In genomic region chr1:210633140-210633539, GRCh38 we compare ENCODE assay signal across 29 cellular contexts.
"Had no signal": no experiment of that assay in that cellular context is flagged by ENCODE, and none has a peak within 500 bp of the region (broad histone marks: within the 10 kb centered on the region; RNA-seq: fewer than 3 reads in every experiment).

No MANE protein-coding gene starts in this region.

- ATAC-seq: activated CD4-positive, alpha-beta T cell treated with anti-CD3 and anti-CD28 coated beads for 36 hours; activated CD8-positive, alpha-beta memory T cell treated with anti-CD3 and anti-CD28 coated beads, Interleukin-2, amount 10 ng/mL, durations not matched to agents 7 days and 5 days; activated CD8-positive, alpha-beta T cell treated with anti-CD3 and anti-CD28 coated beads, Interleukin-2, amount 10 ng/mL, durations not matched to agents 7 days and 5 days; activated naive CD8-positive, alpha-beta T cell treated with anti-CD3 and anti-CD28 coated beads, Interleukin-2, amount 50 U/mL, for 24 hours; gastrocnemius medialis; left lobe of liver; pancreas; psoas muscle had no signal

- H3K36me3 ChIP-seq: breast epithelium, gastrocnemius medialis, pancreas, spleen, upper lobe of left lung, vagina had no signal

- H3K9me3 ChIP-seq: breast epithelium, gastrocnemius medialis, pancreas, psoas muscle, spleen, upper lobe of left lung, vagina had no signal

- DNase-seq: activated CD4-positive, alpha-beta T cell treated with anti-CD3 and anti-CD28 coated beads for 36 hours; activated CD4-positive, CD25-positive, alpha-beta regulatory T cell; activated CD8-positive, alpha-beta memory T cell treated with anti-CD3 and anti-CD28 coated beads, Interleukin-2, amount 10 ng/mL, durations not matched to agents 7 days and 5 days; activated CD8-positive, alpha-beta T cell treated with anti-CD3 and anti-CD28 coated beads, Interleukin-2, amount 10 ng/mL, durations not matched to agents 7 days and 5 days; activated naive CD8-positive, alpha-beta T cell treated with anti-CD3 and anti-CD28 coated beads, Interleukin-2, amount 50 U/mL, for 24 hours; activated T-cell treated with anti-CD3 and anti-CD28 coated beads, Interleukin-2, amount 50 U/mL, for 48 hours; dermis blood vessel endothelial cell; effector CD8-positive, alpha-beta T cell; gastrocnemius medialis; glutamatergic neuron; immature natural killer cell; kidney; mesendoderm; pancreas; psoas muscle; spleen; stimulated activated CD4-positive, alpha-beta T cell treated with anti-CD3 and anti-CD28 coated beads, Interleukin-2, amount 100 ng/mL, for 48 hours; stimulated activated naive CD4-positive, alpha-beta T cell treated with Interleukin-2 at 50 U/mL for 16 hours; T-helper 1 cell; upper lobe of left lung had no signal

- H3K27ac Mint-ChIP-seq: activated CD4-positive, alpha-beta T cell treated with anti-CD3 and anti-CD28 coated beads for 36 hours; activated CD8-positive, alpha-beta memory T cell treated with anti-CD3 and anti-CD28 coated beads, Interleukin-2, amount 10 ng/mL, durations not matched to agents 7 days and 5 days; activated CD8-positive, alpha-beta T cell treated with anti-CD3 and anti-CD28 coated beads, Interleukin-2, amount 10 ng/mL, durations not matched to agents 7 days and 5 days; activated naive CD4-positive, alpha-beta T cell treated with anti-CD3 and anti-CD28 coated beads, Interleukin-2, amount 50 U/mL, for 24 hours; activated naive CD8-positive, alpha-beta T cell treated with anti-CD3 and anti-CD28 coated beads, Interleukin-2, amount 50 U/mL, for 24 hours; activated T-helper 2 cell treated with anti-CD3 and anti-CD28 coated beads, Interferon-gamma antibody, Interleukin-2, Interleukin-4, amounts not matched to agents 10 μg/mL and 5 μg/mL and 100 μg/mL, durations not matched to agents 14 hours and 24 hours and 36 hours; immature natural killer cell; nephron; T-helper 2 cell treated with Interferon-gamma antibody and Interleukin-4, amounts not matched to agents 5 μg/mL and 100 μg/mL, for 36 hours had no signal

- H3K27me3 Mint-ChIP-seq: activated CD4-positive, alpha-beta T cell treated with anti-CD3 and anti-CD28 coated beads for 36 hours; activated CD8-positive, alpha-beta memory T cell treated with anti-CD3 and anti-CD28 coated beads, Interleukin-2, amount 10 ng/mL, durations not matched to agents 7 days and 5 days; activated naive CD4-positive, alpha-beta T cell treated with anti-CD3 and anti-CD28 coated beads, Interleukin-2, amount 50 U/mL, for 24 hours; activated naive CD8-positive, alpha-beta T cell treated with anti-CD3 and anti-CD28 coated beads, Interleukin-2, amount 50 U/mL, for 24 hours; central memory CD8-positive, alpha-beta T cell had no signal

- H3K4me3 Mint-ChIP-seq: activated CD4-positive, alpha-beta T cell treated with anti-CD3 and anti-CD28 coated beads for 36 hours; activated CD8-positive, alpha-beta memory T cell treated with anti-CD3 and anti-CD28 coated beads, Interleukin-2, amount 10 ng/mL, durations not matched to agents 7 days and 5 days; activated CD8-positive, alpha-beta T cell treated with anti-CD3 and anti-CD28 coated beads, Interleukin-2, amount 10 ng/mL, durations not matched to agents 7 days and 5 days; activated naive CD4-positive, alpha-beta T cell treated with anti-CD3 and anti-CD28 coated beads, Interleukin-2, amount 50 U/mL, for 24 hours; activated naive CD8-positive, alpha-beta T cell treated with anti-CD3 and anti-CD28 coated beads, Interleukin-2, amount 50 U/mL, for 24 hours; central memory CD8-positive, alpha-beta T cell; immature natural killer cell; nephron; T-helper 2 cell treated with Interferon-gamma antibody and Interleukin-4, amounts not matched to agents 5 μg/mL and 100 μg/mL, for 36 hours had no signal

- H3K4me1 ChIP-seq: breast epithelium, gastrocnemius medialis, pancreas, psoas muscle, spleen, upper lobe of left lung, vagina had no signal

- H3K27ac ChIP-seq: breast epithelium, gastrocnemius medialis, pancreas, psoas muscle, spleen, upper lobe of left lung, vagina had no signal

- H3K27me3 ChIP-seq: breast epithelium, gastrocnemius medialis, pancreas, spleen, upper lobe of left lung, vagina had no signal

- H3K36me3 Mint-ChIP-seq: activated CD8-positive, alpha-beta memory T cell treated with anti-CD3 and anti-CD28 coated beads, Interleukin-2, amount 10 ng/mL, durations not matched to agents 7 days and 5 days; activated naive CD4-positive, alpha-beta T cell treated with anti-CD3 and anti-CD28 coated beads, Interleukin-2, amount 50 U/mL, for 24 hours; immature natural killer cell had no signal

- H3K4me1 Mint-ChIP-seq: activated CD4-positive, alpha-beta T cell treated with anti-CD3 and anti-CD28 coated beads for 36 hours; activated CD8-positive, alpha-beta memory T cell treated with anti-CD3 and anti-CD28 coated beads, Interleukin-2, amount 10 ng/mL, durations not matched to agents 7 days and 5 days; activated naive CD4-positive, alpha-beta T cell treated with anti-CD3 and anti-CD28 coated beads, Interleukin-2, amount 50 U/mL, for 24 hours; activated naive CD8-positive, alpha-beta T cell treated with anti-CD3 and anti-CD28 coated beads, Interleukin-2, amount 50 U/mL, for 24 hours; central memory CD8-positive, alpha-beta T cell; immature natural killer cell had no signal

- H3K9me3 Mint-ChIP-seq: activated naive CD4-positive, alpha-beta T cell treated with anti-CD3 and anti-CD28 coated beads, Interleukin-2, amount 50 U/mL, for 24 hours; activated naive CD8-positive, alpha-beta T cell treated with anti-CD3 and anti-CD28 coated beads, Interleukin-2, amount 50 U/mL, for 24 hours; activated T-helper 2 cell treated with anti-CD3 and anti-CD28 coated beads, Interferon-gamma antibody, Interleukin-2, Interleukin-4, amounts not matched to agents 10 μg/mL and 5 μg/mL and 100 μg/mL, durations not matched to agents 14 hours and 24 hours and 36 hours; central memory CD8-positive, alpha-beta T cell; immature natural killer cell; nephron; T-helper 2 cell treated with Interferon-gamma antibody and Interleukin-4, amounts not matched to agents 5 μg/mL and 100 μg/mL, for 36 hours had no signal

- H3K4me3 ChIP-seq: breast epithelium, gastrocnemius medialis, lung, pancreas, psoas muscle, spleen, upper lobe of left lung, vagina had no signal
